ENCODE assay signal across 13 cellular contexts in genomic region chr9:13688223-13688989, GRCh38.
DNase-seq lines count a peak whose midpoint lies in the region; ATAC-seq and TF ChIP-seq lines count a peak whose summit lies in the region.
"Had no signal": no experiment of that assay in that cellular context is flagged by ENCODE, and none has a peak within 500 bp of the region (broad histone marks: within the 10 kb centered on the region; RNA-seq: fewer than 3 reads in every experiment).

No MANE protein-coding gene starts in this region.

- H2BK120ac ChIP-seq in IMR-90 (ENCODE audit: low read depth, low read length) (no peak overlapping the region), mesendoderm (ENCODE audit: low read depth, low read length) (no peak overlapping the region)

- H2AK9ac ChIP-seq in IMR-90 (replicated peaks; ENCODE audit: low read depth, low read length, poor library complexity): no peak overlapping the region

- no peak for TF ChIP-seq POLR2A in IMR-90 (IDR thresholded peaks at IDR 0.05; ENCODE audit: low read depth, low read length)

- H3K79me2 ChIP-seq in mesendoderm (ENCODE audit: control insufficient read depth, insufficient read depth, low read length): no peaks in the 10 kb centered on the region

- H4K5ac ChIP-seq in IMR-90 (ENCODE audit: low read depth, low read length) (no peak overlapping the region), mesendoderm (ENCODE audit: low read length) (no peak overlapping the region)

- no peaks in the 10 kb centered on the region for H3K9me1 ChIP-seq in IMR-90 (ENCODE audit: insufficient read depth, low read length)

- 60% methylated on average over 1 of the region's 4 CpGs; no CpG with 5 or more reads in 1 of the 2 experiments for WGBS in IMR-90 (ENCODE audit: extremely low coverage in 2 of 2, insufficient read length in 1 of 2), 2 experiments
- no CpG with 5 or more reads among the region's 4 CpGs for WGBS in mesendoderm (ENCODE audit: extremely low coverage, insufficient coverage, low lambda C conversion rate)

- H3K23ac ChIP-seq in IMR-90 (ENCODE audit: low read depth, low read length) (no peak overlapping the region), mesendoderm (ENCODE audit: low read length) (no peak overlapping the region)

- H4K8ac ChIP-seq in IMR-90 (ENCODE audit: low read depth in 2 of 2, low read length in 2 of 2) (no peak overlapping the region), mesendoderm (ENCODE audit: low read depth, low read length) (no peak overlapping the region)

- H3K27ac ChIP-seq in IMR-90 (ENCODE audit: insufficient read depth, low read length) (no peak overlapping the region), mesendoderm (ENCODE audit: low read depth, low read length) (no peak overlapping the region)
- H3K27ac ChIP-seq: KMS-11 had no signal

- intact Hi-C loops in IMR-90 (cut with micrococcal nuclease): no loop called here

- dilution Hi-C loops in IMR-90 (cut with HindIII; ENCODE audit: low sequenced_read_pairs, unreplicated experiment): no loop called here

- H2AFZ ChIP-seq in IMR-90 (replicated peaks; ENCODE audit: low read length, poor library complexity): no peak overlapping the region

- no TSS peak for BruUV-seq in IMR-90 (replicated peaks; lab: Mats Ljungman, UMichigan)

- H3K18ac ChIP-seq in IMR-90 (ENCODE audit: low read depth, low read length) (no peak overlapping the region), mesendoderm (ENCODE audit: low read length) (no peak overlapping the region)

- H3K4ac ChIP-seq in IMR-90 (ENCODE audit: low read depth, low read length) (no peak overlapping the region), mesendoderm (ENCODE audit: low read depth, low read length) (no peak overlapping the region)

- CTCF ChIA-PET in IMR-90 (lab: Yijun Ruan, JAX): no interaction called here

- ATAC-seq in IMR-90 (ENCODE audit: low read depth) (peak; percentile 24; the same call in 1 of the 2 replicates), HG03108 (IDR thresholded peaks at IDR 0.05; ENCODE audit: unreplicated experiment) (no peak)
- ATAC-seq: stimulated activated naive B cell treated with anti-CD40 and anti-IgM and Interleukin-4, amounts not matched to agents 10 μg/mL and 1 μg/mL and 100 μg/mL, for 72 hours had no signal

- no peaks in the 10 kb centered on the region for H3K79me1 ChIP-seq in IMR-90 (ENCODE audit: low read depth in 1 of 2, low read length in 2 of 2)
- no peaks in the 10 kb centered on the region for H3K79me1 ChIP-seq in mesendoderm (ENCODE audit: low read length)

- H3K56ac ChIP-seq in IMR-90 (ENCODE audit: extremely low read depth, insufficient read depth, low read length) (no peak overlapping the region), mesendoderm (ENCODE audit: low read length) (no peak overlapping the region)

- no peaks in the 10 kb centered on the region for H3K9me3 ChIP-seq in IMR-90 (ENCODE audit: control insufficient read depth, insufficient read depth, low read length)
- peaks cover 30% of the 10 kb centered on the region for H3K9me3 ChIP-seq in MG63

- H2BK5ac ChIP-seq in IMR-90 (ENCODE audit: low read depth, low read length, poor library complexity, severe bottlenecking): no peak overlapping the region
- H2BK5ac ChIP-seq in mesendoderm (ENCODE audit: low read length): no peak overlapping the region

- H3K27me3 ChIP-seq in IMR-90 (ENCODE audit: control insufficient read depth, insufficient read depth, low read length) (no peaks in the 10 kb centered on the region), mesendoderm (ENCODE audit: insufficient read depth, low read length, poor library complexity) (no peaks in the 10 kb centered on the region), MG63 (no peaks in the 10 kb centered on the region)

- H2BK20ac ChIP-seq in IMR-90 (ENCODE audit: low read depth, low read length): no peak overlapping the region

- H2BK15ac ChIP-seq in IMR-90 (ENCODE audit: low read depth, low read length) (no peak overlapping the region), mesendoderm (replicated peaks; ENCODE audit: low read depth) (no peak overlapping the region)

- no peak overlapping the region for H3K9ac ChIP-seq in IMR-90 (ENCODE audit: low read depth, low read length)
- H3K9ac ChIP-seq in mesendoderm (ENCODE audit: low read length): no peak overlapping the region
- H3K9ac ChIP-seq: KMS-11 had no signal

- H4K91ac ChIP-seq in IMR-90 (ENCODE audit: insufficient read depth, low read depth, low read length): no peak overlapping the region

- no peak for TF ChIP-seq CTCF in IMR-90 (conservative IDR thresholded peaks at IDR 0.05; ENCODE audit: low read depth, low read length)

- H2AK5ac ChIP-seq in IMR-90 (ENCODE audit: low read depth, low read length) (no peak overlapping the region), mesendoderm (ENCODE audit: low read length) (no peak overlapping the region)

- POLR2A ChIA-PET in IMR-90 (lab: Charles Lee; ENCODE audit: unreplicated experiment): no interaction called here

- no peaks in the 10 kb centered on the region for H3K4me1 ChIP-seq in IMR-90 (ENCODE audit: control insufficient read depth, insufficient read depth, low read length)
- H3K4me1 ChIP-seq in mesendoderm (ENCODE audit: control insufficient read depth, low read depth, low read length): no peaks in the 10 kb centered on the region

- no peak overlapping the region for H3K4me3 ChIP-seq in IMR-90 (ENCODE audit: insufficient read depth, low read depth, low read length)
- no peak overlapping the region for H3K4me3 ChIP-seq in mesendoderm (ENCODE audit: low read length)
- H3K4me3 ChIP-seq in MG63: no peak overlapping the region

- no peak overlapping the region for H3K14ac ChIP-seq in IMR-90 (replicated peaks; ENCODE audit: low read depth, low read length)

- H3K36me3 ChIP-seq in IMR-90 (ENCODE audit: control insufficient read depth, insufficient read depth, low read length) (no peaks in the 10 kb centered on the region), mesendoderm (ENCODE audit: control insufficient read depth, insufficient read depth, low read length) (no peaks in the 10 kb centered on the region), MG63 (no peaks in the 10 kb centered on the region)

- H3K4me2 ChIP-seq in IMR-90 (ENCODE audit: low read depth, low read length) (no peak overlapping the region), mesendoderm (ENCODE audit: low read length) (no peak overlapping the region)
- H3K4me2 ChIP-seq: KMS-11 had no signal

- DNase-seq in COR-L47 (lab: John Stamatoyannopoulos, UW) (peak; percentile 9), IMR-90 (no peak), dermis blood vessel endothelial cell (peak; percentile 36), mesendoderm (peak; percentile 36), NCI-H2029 (lab: John Stamatoyannopoulos, UW) (no peak), NCI-H2227 (lab: John Stamatoyannopoulos, UW; ENCODE audit: unreplicated experiment) (no peak), MG63 (no peak)
- DNase-seq: activated naive CD4-positive, alpha-beta T cell treated with anti-CD3 and anti-CD28 coated beads for 36 hours; immature natural killer cell; NCI-H1694; stimulated activated naive B cell treated with anti-CD40 and anti-IgM and Interleukin-4, amounts not matched to agents 10 μg/mL and 1 μg/mL and 100 μg/mL, for 72 hours had no signal

- in situ Hi-C loops in IMR-90 (cut with MboI; ENCODE audit: low sequenced_read_pairs): no loop called here

- no peak for TF ChIP-seq RAD21 in IMR-90 (IDR thresholded peaks at IDR 0.05; ENCODE audit: low read length)

- H4K20me1 ChIP-seq in IMR-90 (ENCODE audit: insufficient read depth, low read length): no peaks in the 10 kb centered on the region

TF ChIP-seq in IMR-90, 13 proteins besides CTCF, POLR2A, EP300 and RAD21:
- TF ChIP-seq MXI1 (IDR thresholded peaks at IDR 0.05; ENCODE audit: borderline replicate concordance, low read depth, low read length) (no peak), NFE2L2 (IDR thresholded peaks at IDR 0.05; ENCODE audit: low read depth, low read length) (no peak), CEBPB (IDR thresholded peaks at IDR 0.05; ENCODE audit: low read depth, low read length) (no peak), RFX5 (IDR thresholded peaks at IDR 0.05; ENCODE audit: low read depth, low read length) (no peak), MAFK (IDR thresholded peaks at IDR 0.05; ENCODE audit: low read depth, low read length) (no peak)
TF ChIP-seq in IMR-90: peak in this region for 0.

Comparison
In these comparisons a context has a peak if more than half of its experiments do, and no peak if none do; other contexts are left out.
1. DNase-seq: peak in COR-L47 (single experiment), dermis blood vessel endothelial cell (single experiment) and mesendoderm (single experiment); none in IMR-90 (single experiment), NCI-H2029 (single experiment), NCI-H2227 (single experiment) and MG63 (single experiment).